In genomic region chr1:155225404-155225759, GRCh38 we compare ENCODE assay signal across 6 cellular contexts. TPM values are rescaled to one million over a fixed set of nuclear protein-coding genes. Genes with fewer than 3 reads are reported as not detected.
DNase-seq lines count a peak whose midpoint lies in the region; ATAC-seq and TF ChIP-seq lines count a peak whose summit lies in the region.
"Not testable (repeated sequence)": the region's sequence is repeated elsewhere in the genome, so short reads cannot be mapped to it uniquely, and the experiment has no call there.

No MANE protein-coding gene starts in this region.

- H3K79me2 ChIP-seq in DND-41 (ENCODE audit: insufficient read depth, low read length) (peaks cover 35% of the 10 kb centered on the region), PC-9 (ENCODE audit: low read depth) (peaks cover 24% of the 10 kb centered on the region), mammary epithelial cell (ENCODE audit: insufficient read depth, low read length) (peaks cover 18% of the 10 kb centered on the region)

- peaks cover 52% of the 10 kb centered on the region for H3F3A ChIP-seq in PC-9 (ENCODE audit: insufficient read depth, low read depth)

- H3K4me1 Mint-ChIP-seq in activated T-cell treated with anti-CD3 and anti-CD28 coated beads, Interleukin-2, amount 50 U/mL, for 24 hours (ENCODE audit: low read depth) = peaks cover 47% of the 10 kb centered on the region
- peaks cover 19% of the 10 kb centered on the region for H3K4me1 Mint-ChIP-seq in nephron

- dilution Hi-C loops in mammary epithelial cell (cut with HindIII; ENCODE audit: low sequenced_read_pairs) = not testable (repeated sequence)

- TF ChIP-seq CTCF in DND-41 (IDR thresholded peaks at IDR 0.05; ENCODE audit: borderline replicate concordance, extremely low read depth, low read length, poor library complexity, severe bottlenecking); PC-9 (conservative IDR thresholded peaks at IDR 0.05); mammary epithelial cell (conservative IDR thresholded peaks at IDR 0.05 in 1 of 2, IDR thresholded peaks at IDR 0.05 in 1 of 2; ENCODE audit: extremely low read depth in 1 of 2, insufficient read depth in 1 of 2, low read depth in 1 of 2, low read length in 2 of 2); nephron (IDR thresholded peaks at IDR 0.05; ENCODE audit: unreplicated experiment in 3 of 3); thyroid gland (IDR thresholded peaks at IDR 0.05): not testable (repeated sequence)

- BruUV-seq in PC-9 (replicated peaks; lab: Mats Ljungman, UMichigan); mammary epithelial cell (replicated peaks; lab: Mats Ljungman, UMichigan): not testable (repeated sequence)

- H3K27ac ChIP-seq in DND-41 (ENCODE audit: low read length) (peak overlapping the region; percentile 97), PC-9 (peak overlapping the region; percentile 98), thyroid gland (peak overlapping the region; percentile 34 to 81 (median 63))
- H3K27ac ChIP-seq in mammary epithelial cell (ENCODE audit: insufficient read depth, low read depth, low read length) = not testable (repeated sequence)

- not testable (repeated sequence) for H2AFZ ChIP-seq in DND-41 (ENCODE audit: low read depth, low read length); PC-9; mammary epithelial cell (ENCODE audit: low read depth, low read length)

- not testable (repeated sequence) for ATAC-seq in DND-41 (ENCODE audit: insufficient read depth, low read depth)

- H3K27ac Mint-ChIP-seq in activated T-cell treated with anti-CD3 and anti-CD28 coated beads, Interleukin-2, amount 50 U/mL, for 24 hours = peak overlapping the region; percentile 95
- H3K27ac Mint-ChIP-seq in nephron = peak overlapping the region; percentile 48 to 97 (median 70)

- peaks cover 43% of the 10 kb centered on the region for H3K36me3 Mint-ChIP-seq in activated T-cell treated with anti-CD3 and anti-CD28 coated beads, Interleukin-2, amount 50 U/mL, for 24 hours (ENCODE audit: low read depth)
- H3K36me3 Mint-ChIP-seq in nephron (ENCODE audit: low read depth) = not testable (repeated sequence)

- not testable (repeated sequence) for H4K20me1 ChIP-seq in DND-41 (ENCODE audit: insufficient read depth, low read length); PC-9 (ENCODE audit: insufficient read depth); mammary epithelial cell (ENCODE audit: insufficient read depth, low read length)

- peak overlapping the region; percentile 85 for H3K4me2 ChIP-seq in DND-41 (ENCODE audit: insufficient read depth, low read length)
- peak overlapping the region; percentile 90 for H3K4me2 ChIP-seq in PC-9
- H3K4me2 ChIP-seq in mammary epithelial cell (ENCODE audit: insufficient read depth, low read depth, low read length) = peak overlapping the region; percentile 86

- H3K9ac ChIP-seq in DND-41 (ENCODE audit: low read depth, low read length) = peak overlapping the region; percentile 84
- not testable (repeated sequence) for H3K9ac ChIP-seq in mammary epithelial cell (ENCODE audit: insufficient read depth, low read length)

- not testable (repeated sequence) for H3K27me3 ChIP-seq in DND-41 (ENCODE audit: insufficient read depth, low read length, poor library complexity); PC-9 (ENCODE audit: insufficient read depth, low read depth); mammary epithelial cell (ENCODE audit: insufficient read depth, low read length); thyroid gland

- in situ Hi-C loops in mammary epithelial cell (cut with MboI; ENCODE audit: low sequenced_read_pairs in 2 of 2) = not testable (repeated sequence)

- TF ChIP-seq POLR2A in thyroid gland (IDR thresholded peaks at IDR 0.05) = not testable (repeated sequence)

- 99% methylated on average over 8 of the region's 8 CpGs for WGBS in mammary epithelial cell (ENCODE audit: low coverage, missing lambda C conversion rate)
- WGBS in thyroid gland, 2 donors = 82 to 91% methylated on average over 8 of the region's 8 CpGs

- peak overlapping the region; percentile 90 for H3K4me3 Mint-ChIP-seq in activated T-cell treated with anti-CD3 and anti-CD28 coated beads, Interleukin-2, amount 50 U/mL, for 24 hours
- H3K4me3 Mint-ChIP-seq in nephron = peak overlapping the region; percentile 54 to 93 (median 89)

- CTCF ChIA-PET in PC-9 (lab: Charles Lee) = interaction anchor here (0.9 to 1.8 kb wide), 3 partner anchors 16 to 50 kb away, joined by 3 to 9 read pairs (median 3); partner anchors contain the start of gene THBS3
- CTCF ChIA-PET in mammary epithelial cell (lab: Charles Lee; ENCODE audit: low non-redundant PET) = not testable (repeated sequence)

- intact Hi-C loops in PC-9 (cut with micrococcal nuclease; ENCODE audit: unreplicated experiment) = loop anchor here (5.0 kb wide), 1 partner anchor 33 kb away; no protein-coding TSS in a partner anchor
- intact Hi-C loops in mammary epithelial cell (cut with micrococcal nuclease); thyroid gland (cut with DNase I): not testable (repeated sequence)

- peak overlapping the region in 1 of 2 experiments; percentile 78; a peak in 1 of 4 replicates for H3K4me3 ChIP-seq in DND-41 (ENCODE audit: low read depth in 1 of 2, low read length in 2 of 2)
- H3K4me3 ChIP-seq in PC-9 = peak overlapping the region; percentile 81; the same call in 1 of the 2 replicates
- not testable (repeated sequence) for H3K4me3 ChIP-seq in mammary epithelial cell (replicated peaks in 1 of 3; ENCODE audit: insufficient read depth in 1 of 3, low read depth in 2 of 3, low read length in 3 of 3); thyroid gland (replicated peaks in 1 of 3)

- not testable (repeated sequence) for H3K27me3 Mint-ChIP-seq in activated T-cell treated with anti-CD3 and anti-CD28 coated beads, Interleukin-2, amount 50 U/mL, for 24 hours; nephron (ENCODE audit: low read depth)

- POLR2A ChIA-PET in PC-9 (lab: Charles Lee; ENCODE audit: unreplicated experiment) = interaction anchor here (0.6 kb wide), 3 partner anchors 19 to 1578 kb away, joined by 3 to 5 read pairs (median 3); no protein-coding TSS in a partner anchor

- not testable (repeated sequence) for DNase-seq in DND-41; PC-9; activated T-cell treated with anti-CD3 and anti-CD28 coated beads, Interleukin-2, amount 50 U/mL, for 24 hours; mammary epithelial cell
- DNase-seq in thyroid gland = peak in 1 of 2 donors; percentile 24

- H3K9me3 Mint-ChIP-seq in activated T-cell treated with anti-CD3 and anti-CD28 coated beads, Interleukin-2, amount 50 U/mL, for 24 hours; nephron: not testable (repeated sequence)

- not testable (repeated sequence) for H3K9me2 ChIP-seq in PC-9 (ENCODE audit: insufficient read depth)

- peaks cover 25% of the 10 kb centered on the region for H3K4me1 ChIP-seq in DND-41 (ENCODE audit: insufficient read depth, low read length)
- peaks cover 53% of the 10 kb centered on the region for H3K4me1 ChIP-seq in PC-9 (replicated peaks; ENCODE audit: insufficient read depth)
- peaks cover 25% of the 10 kb centered on the region for H3K4me1 ChIP-seq in mammary epithelial cell (ENCODE audit: insufficient read depth, low read length)
- H3K4me1 ChIP-seq in thyroid gland = peaks cover 25 to 32% of the 10 kb centered on the region in 2 donors

- H3K9me3 ChIP-seq in DND-41 (ENCODE audit: insufficient read depth, low read length, severe bottlenecking); PC-9 (ENCODE audit: insufficient read depth, low read depth); mammary epithelial cell (replicated peaks; ENCODE audit: insufficient read depth, low read length); thyroid gland: not testable (repeated sequence)

- peaks cover 19% of the 10 kb centered on the region for H3K36me3 ChIP-seq in DND-41 (ENCODE audit: insufficient read depth, low read length)
- not testable (repeated sequence) for H3K36me3 ChIP-seq in PC-9 (ENCODE audit: low read depth); mammary epithelial cell (ENCODE audit: insufficient read depth, low read length); thyroid gland

RNA-seq across cellular contexts. Expression of gene MTX1, which starts 16.9 kb away (rescaled TPM):
- total RNA-seq in PC-9 (2021) (56.1 and 68.9 TPM in 2 replicates), mammary epithelial cell (10 to 100 TPM; 34.2 to 49.3 TPM), thyroid gland (10 to 100 TPM; 37.9 to 75.5 (median 52.1) TPM)
- 82.0 TPM for polyA plus RNA-seq in mammary epithelial cell
- polyA minus RNA-seq in mammary epithelial cell = 31.0 TPM

RNA-seq across cellular contexts. Expression of gene THBS3, which starts 17.7 kb away (rescaled TPM):
- total RNA-seq in PC-9 (2021) (45.4 and 58.8 TPM in 2 replicates), mammary epithelial cell (10 to 100 TPM; 14.8 to 28.0 TPM), thyroid gland (10 to 100 TPM in 3 of 4 donors, 1 to 10 TPM in 1; 8.5 to 25.7 (median 18.2) TPM)
- 10.8 TPM for polyA plus RNA-seq in mammary epithelial cell
- 18.1 TPM for polyA minus RNA-seq in mammary epithelial cell

RNA-seq across cellular contexts. Expression of gene ENTREP3, which starts 29.9 kb away (rescaled TPM):
- total RNA-seq in PC-9 (2021) (56.9 and 60.8 TPM in 2 replicates), mammary epithelial cell (10 to 100 TPM; 10.0 to 66.1 TPM), thyroid gland (10 to 100 TPM in 1 of 4 donors, 1 to 10 TPM in 3; 5.6 to 12.0 (median 7.8) TPM)
- 18.4 TPM for polyA plus RNA-seq in mammary epithelial cell
- 73.9 TPM for polyA minus RNA-seq in mammary epithelial cell

RNA-seq across cellular contexts. Expression of gene SCAMP3, which starts 36.8 kb away (rescaled TPM):
- total RNA-seq in PC-9 (2021) (56.9 and 64.1 TPM in 2 replicates), mammary epithelial cell (10 to 100 TPM; 36.7 to 57.7 TPM), thyroid gland (10 to 100 TPM; 51.9 to 73.5 (median 62.7) TPM)
- polyA plus RNA-seq in mammary epithelial cell = 90.5 TPM
- polyA minus RNA-seq in mammary epithelial cell = 75.5 TPM

RNA-seq across cellular contexts. Expression of gene CLK2, which starts 47.9 kb away (rescaled TPM):
- total RNA-seq in PC-9 (2021) = 39.1 and 43.9 TPM in 2 replicates
- total RNA-seq in mammary epithelial cell = 10 to 100 TPM; 21.5 to 41.5 TPM
- 36.1 TPM for polyA plus RNA-seq in mammary epithelial cell
- polyA minus RNA-seq in mammary epithelial cell = 93.7 TPM
- total RNA-seq in thyroid gland = 10 to 100 TPM; 40.0 to 61.6 (median 56.2) TPM
